ENCODE assay signal across 1 cellular context in the genomic region with DNA sequence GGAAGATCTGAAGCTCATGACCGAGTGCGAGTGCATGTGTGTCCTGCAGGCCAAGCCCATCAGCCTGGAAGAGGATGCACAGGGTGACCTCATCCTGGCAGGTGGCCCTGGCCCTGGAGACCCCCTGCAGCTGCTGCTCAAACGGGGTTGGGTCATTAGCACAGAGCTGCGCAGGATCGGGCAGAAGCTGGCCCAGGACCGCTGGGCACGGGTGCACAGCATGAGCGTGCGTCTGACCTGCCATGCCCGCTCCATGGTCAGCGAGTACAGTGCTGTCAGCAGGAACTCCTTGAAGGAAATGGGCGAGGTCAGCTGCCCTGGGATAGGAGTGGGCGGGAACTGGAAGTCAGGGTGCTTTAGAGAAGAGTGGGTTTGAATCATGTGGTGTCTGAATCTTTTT.
TF ChIP-seq lines count a peak whose summit lies in the region.

No MANE protein-coding gene starts in this region.

TF ChIP-seq in GM23338, 12 proteins besides CTCF, POLR2A, EP300 and RAD21 (continued from another document):
- TF ChIP-seq, protein P1, sequence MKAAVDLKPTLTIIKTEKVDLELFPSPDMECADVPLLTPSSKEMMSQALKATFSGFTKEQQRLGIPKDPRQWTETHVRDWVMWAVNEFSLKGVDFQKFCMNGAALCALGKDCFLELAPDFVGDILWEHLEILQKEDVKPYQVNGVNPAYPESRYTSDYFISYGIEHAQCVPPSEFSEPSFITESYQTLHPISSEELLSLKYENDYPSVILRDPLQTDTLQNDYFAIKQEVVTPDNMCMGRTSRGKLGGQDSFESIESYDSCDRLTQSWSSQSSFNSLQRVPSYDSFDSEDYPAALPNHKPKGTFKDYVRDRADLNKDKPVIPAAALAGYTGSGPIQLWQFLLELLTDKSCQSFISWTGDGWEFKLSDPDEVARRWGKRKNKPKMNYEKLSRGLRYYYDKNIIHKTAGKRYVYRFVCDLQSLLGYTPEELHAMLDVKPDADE (IDR thresholded peaks at IDR 0.05) = no peak
- TF ChIP-seq STAT1 (IDR thresholded peaks at IDR 0.05; ENCODE audit: unreplicated experiment) = no peak
- no peak for TF ChIP-seq ZNF114 (CRISPR knock-in tag; IDR thresholded peaks at IDR 0.05)
- no peak for TF ChIP-seq ZNF331 (CRISPR knock-in tag; IDR thresholded peaks at IDR 0.05; ENCODE audit: low read depth)
- no peak for TF ChIP-seq POLR2AphosphoS5 (IDR thresholded peaks at IDR 0.05; ENCODE audit: low read depth)
- TF ChIP-seq EZH2phosphoT487 (IDR thresholded peaks at IDR 0.05; ENCODE audit: unreplicated experiment) = no peak
- TF ChIP-seq, protein P2, sequence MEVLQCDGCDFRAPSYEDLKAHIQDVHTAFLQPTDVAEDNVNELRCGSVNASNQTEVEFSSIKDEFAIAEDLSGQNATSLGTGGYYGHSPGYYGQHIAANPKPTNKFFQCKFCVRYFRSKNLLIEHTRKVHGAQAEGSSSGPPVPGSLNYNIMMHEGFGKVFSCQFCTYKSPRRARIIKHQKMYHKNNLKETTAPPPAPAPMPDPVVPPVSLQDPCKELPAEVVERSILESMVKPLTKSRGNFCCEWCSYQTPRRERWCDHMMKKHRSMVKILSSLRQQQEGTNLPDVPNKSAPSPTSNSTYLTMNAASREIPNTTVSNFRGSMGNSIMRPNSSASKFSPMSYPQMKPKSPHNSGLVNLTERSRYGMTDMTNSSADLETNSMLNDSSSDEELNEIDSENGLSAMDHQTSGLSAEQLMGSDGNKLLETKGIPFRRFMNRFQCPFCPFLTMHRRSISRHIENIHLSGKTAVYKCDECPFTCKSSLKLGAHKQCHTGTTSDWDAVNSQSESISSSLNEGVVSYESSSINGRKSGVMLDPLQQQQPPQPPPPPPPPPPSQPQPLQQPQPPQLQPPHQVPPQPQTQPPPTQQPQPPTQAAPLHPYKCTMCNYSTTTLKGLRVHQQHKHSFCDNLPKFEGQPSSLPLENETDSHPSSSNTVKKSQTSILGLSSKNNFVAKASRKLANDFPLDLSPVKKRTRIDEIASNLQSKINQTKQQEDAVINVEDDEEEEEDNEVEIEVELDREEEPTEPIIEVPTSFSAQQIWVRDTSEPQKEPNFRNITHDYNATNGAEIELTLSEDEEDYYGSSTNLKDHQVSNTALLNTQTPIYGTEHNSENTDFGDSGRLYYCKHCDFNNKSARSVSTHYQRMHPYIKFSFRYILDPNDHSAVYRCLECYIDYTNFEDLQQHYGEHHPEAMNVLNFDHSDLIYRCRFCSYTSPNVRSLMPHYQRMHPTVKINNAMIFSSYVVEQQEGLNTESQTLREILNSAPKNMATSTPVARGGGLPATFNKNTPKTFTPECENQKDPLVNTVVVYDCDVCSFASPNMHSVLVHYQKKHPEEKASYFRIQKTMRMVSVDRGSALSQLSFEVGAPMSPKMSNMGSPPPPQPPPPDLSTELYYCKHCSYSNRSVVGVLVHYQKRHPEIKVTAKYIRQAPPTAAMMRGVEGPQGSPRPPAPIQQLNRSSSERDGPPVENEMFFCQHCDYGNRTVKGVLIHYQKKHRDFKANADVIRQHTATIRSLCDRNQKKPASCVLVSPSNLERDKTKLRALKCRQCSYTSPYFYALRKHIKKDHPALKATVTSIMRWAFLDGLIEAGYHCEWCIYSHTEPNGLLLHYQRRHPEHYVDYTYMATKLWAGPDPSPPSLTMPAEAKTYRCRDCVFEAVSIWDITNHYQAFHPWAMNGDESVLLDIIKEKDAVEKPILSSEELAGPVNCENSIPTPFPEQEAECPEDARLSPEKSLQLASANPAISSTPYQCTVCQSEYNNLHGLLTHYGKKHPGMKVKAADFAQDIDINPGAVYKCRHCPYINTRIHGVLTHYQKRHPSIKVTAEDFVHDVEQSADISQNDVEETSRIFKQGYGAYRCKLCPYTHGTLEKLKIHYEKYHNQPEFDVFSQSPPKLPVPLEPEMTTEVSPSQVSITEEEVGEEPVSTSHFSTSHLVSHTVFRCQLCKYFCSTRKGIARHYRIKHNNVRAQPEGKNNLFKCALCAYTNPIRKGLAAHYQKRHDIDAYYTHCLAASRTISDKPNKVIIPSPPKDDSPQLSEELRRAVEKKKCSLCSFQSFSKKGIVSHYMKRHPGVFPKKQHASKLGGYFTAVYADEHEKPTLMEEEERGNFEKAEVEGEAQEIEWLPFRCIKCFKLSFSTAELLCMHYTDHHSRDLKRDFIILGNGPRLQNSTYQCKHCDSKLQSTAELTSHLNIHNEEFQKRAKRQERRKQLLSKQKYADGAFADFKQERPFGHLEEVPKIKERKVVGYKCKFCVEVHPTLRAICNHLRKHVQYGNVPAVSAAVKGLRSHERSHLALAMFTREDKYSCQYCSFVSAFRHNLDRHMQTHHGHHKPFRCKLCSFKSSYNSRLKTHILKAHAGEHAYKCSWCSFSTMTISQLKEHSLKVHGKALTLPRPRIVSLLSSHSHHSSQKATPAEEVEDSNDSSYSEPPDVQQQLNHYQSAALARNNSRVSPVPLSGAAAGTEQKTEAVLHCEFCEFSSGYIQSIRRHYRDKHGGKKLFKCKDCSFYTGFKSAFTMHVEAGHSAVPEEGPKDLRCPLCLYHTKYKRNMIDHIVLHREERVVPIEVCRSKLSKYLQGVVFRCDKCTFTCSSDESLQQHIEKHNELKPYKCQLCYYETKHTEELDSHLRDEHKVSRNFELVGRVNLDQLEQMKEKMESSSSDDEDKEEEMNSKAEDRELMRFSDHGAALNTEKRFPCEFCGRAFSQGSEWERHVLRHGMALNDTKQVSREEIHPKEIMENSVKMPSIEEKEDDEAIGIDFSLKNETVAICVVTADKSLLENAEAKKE (CRISPR knock-in tag; IDR thresholded peaks at IDR 0.05) = no peak
